Comparison of ENCODE assay signal across 8 cellular contexts in genomic region chr6:52497652-52498408, GRCh38.
DNase-seq lines count a peak whose midpoint lies in the region; ATAC-seq lines count a peak whose summit lies in the region.

No MANE protein-coding gene starts in this region.

- peaks cover 7% of the 10 kb centered on the region for H3K9me3 Mint-ChIP-seq in activated CD4-positive, alpha-beta memory T cell treated with anti-CD3 and anti-CD28 coated beads, Interleukin-2, amount 10 ng/mL, durations not matched to agents 7 days and 5 days

- no peaks in the 10 kb centered on the region for H3K36me3 Mint-ChIP-seq in activated CD4-positive, alpha-beta memory T cell treated with anti-CD3 and anti-CD28 coated beads, Interleukin-2, amount 10 ng/mL, durations not matched to agents 7 days and 5 days (ENCODE audit: low read depth)

- no peaks in the 10 kb centered on the region for H3K27me3 Mint-ChIP-seq in activated CD4-positive, alpha-beta memory T cell treated with anti-CD3 and anti-CD28 coated beads, Interleukin-2, amount 10 ng/mL, durations not matched to agents 7 days and 5 days

- DNase-seq in NCI-H187 (lab: John Stamatoyannopoulos, UW) (peak; percentile 70 to 82), fibroblast of peridontal ligament (ENCODE audit: extremely low read depth) (peak; percentile 41), head of caudate nucleus (no peak)
- no peak for DNase-seq in activated naive CD4-positive, alpha-beta T cell treated with Interleukin-2 at 50 U/mL for 16 hours
- no peak for DNase-seq in activated CD4-positive, alpha-beta memory T cell treated with anti-CD3 and anti-CD28 coated beads, Interleukin-2, amount 10 ng/mL, durations not matched to agents 7 days and 5 days
- DNase-seq in stimulated activated naive CD4-positive, alpha-beta T cell (lab: John Stamatoyannopoulos, UW) = no peak

- ATAC-seq in GM18517 (IDR thresholded peaks at IDR 0.05; ENCODE audit: unreplicated experiment) (peak; percentile 92), HG02642 (IDR thresholded peaks at IDR 0.05; ENCODE audit: poor library complexity, unreplicated experiment) (peak; percentile 82)

- CTCF ChIA-PET in activated CD4-positive, alpha-beta memory T cell treated with anti-CD3 and anti-CD28 coated beads, Interleukin-2, amount 10 ng/mL, durations not matched to agents 7 days and 5 days (lab: Charles Lee) = no interaction called here

- POLR2A ChIA-PET in activated CD4-positive, alpha-beta memory T cell treated with anti-CD3 and anti-CD28 coated beads, Interleukin-2, amount 10 ng/mL, durations not matched to agents 7 days and 5 days (lab: Charles Lee) = no interaction called here

- H3K27ac Mint-ChIP-seq in activated CD4-positive, alpha-beta memory T cell treated with anti-CD3 and anti-CD28 coated beads, Interleukin-2, amount 10 ng/mL, durations not matched to agents 7 days and 5 days = no peak overlapping the region

- no peak overlapping the region for H3K4me3 Mint-ChIP-seq in activated CD4-positive, alpha-beta memory T cell treated with anti-CD3 and anti-CD28 coated beads, Interleukin-2, amount 10 ng/mL, durations not matched to agents 7 days and 5 days

- intact Hi-C loops in head of caudate nucleus (cut with DNase I) = no loop called here

- H3K4me1 Mint-ChIP-seq in activated CD4-positive, alpha-beta memory T cell treated with anti-CD3 and anti-CD28 coated beads, Interleukin-2, amount 10 ng/mL, durations not matched to agents 7 days and 5 days = peaks cover 32% of the 10 kb centered on the region

Comparison
In these comparisons a context has a peak if more than half of its experiments do, and no peak if none do; other contexts are left out.
1. DNase-seq: peak in NCI-H187 (2 of 2) and fibroblast of peridontal ligament (single experiment); none in activated naive CD4-positive, alpha-beta T cell treated with Interleukin-2 at 50 U/mL for 16 hours (single experiment), head of caudate nucleus (0 of 42), activated CD4-positive, alpha-beta memory T cell treated with anti-CD3 and anti-CD28 coated beads, Interleukin-2, amount 10 ng/mL, durations not matched to agents 7 days and 5 days (single experiment) and stimulated activated naive CD4-positive, alpha-beta T cell (0 of 6).